In genomic region chr19:10412257-10412977, GRCh38 we compare ENCODE assay signal across 1 cellular context.
TF ChIP-seq lines count a peak whose summit lies in the region.

No MANE protein-coding gene starts in this region.

TF ChIP-seq in HepG2, 621 proteins besides CTCF, POLR2A, EP300 and RAD21:
- TF ChIP-seq ARID5B (CRISPR knock-in tag; IDR thresholded peaks at IDR 0.05) (0 out of 2 replicates have a peak, but pooled peaks have one; percentile 7), SAP130 (CRISPR knock-in tag; IDR thresholded peaks at IDR 0.05; ENCODE audit: low read depth) (peak; percentile 29; the same call in 1 of the 2 replicates), ZNF775 (CRISPR knock-in tag; IDR thresholded peaks at IDR 0.05; ENCODE audit: borderline replicate concordance) (no peak), MEF2D (CRISPR knock-in tag; IDR thresholded peaks at IDR 0.05) (peak; percentile 97), SKI (IDR thresholded peaks at IDR 0.05; ENCODE audit: partially characterized antibody) (no peak), GABPA (IDR thresholded peaks at IDR 0.05; ENCODE audit: low read depth, low read length) (no peak), GABPA (CRISPR knock-in tag; IDR thresholded peaks at IDR 0.05; ENCODE audit: low read depth) (peak; percentile 38; the same call in 1 of the 2 replicates)
